ENCODE assay signal across 10 cellular contexts in genomic region chr2:112958428-112959108, GRCh38. TPM values are rescaled to one million over a fixed set of nuclear protein-coding genes. Genes with fewer than 3 reads are reported as not detected.
DNase-seq lines count a peak whose midpoint lies in the region; ATAC-seq and TF ChIP-seq lines count a peak whose summit lies in the region.
"Had no signal": no experiment of that assay in that cellular context is flagged by ENCODE, and none has a peak within 500 bp of the region (broad histone marks: within the 10 kb centered on the region; RNA-seq: fewer than 3 reads in every experiment).

No MANE protein-coding gene starts in this region.

- 60% methylated on average over 9 of the region's 9 CpGs for WGBS in suprapubic skin
- 37 to 54% (median 38%) methylated on average over 9 of the region's 9 CpGs for WGBS in ovary, 3 donors

- no peaks in the 10 kb centered on the region for H3K36me3 ChIP-seq in SU-DHL-6 (ENCODE audit: low read length)
- no peaks in the 10 kb centered on the region for H3K36me3 ChIP-seq in suprapubic skin
- no peaks in the 10 kb centered on the region for H3K36me3 ChIP-seq in ovary

- no peak overlapping the region for H3K27ac ChIP-seq in SU-DHL-6 (ENCODE audit: low read depth, low read length)
- no peak overlapping the region for H3K27ac ChIP-seq in suprapubic skin
- no peak overlapping the region for H3K27ac ChIP-seq in ovary

- TF ChIP-seq CTCF in CD14-positive monocyte (IDR thresholded peaks at IDR 0.05) (peak; percentile 82), SU-DHL-6 (IDR thresholded peaks at IDR 0.05; ENCODE audit: insufficient read depth, low read length, poor library complexity, severe bottlenecking) (peak; percentile 87), cardiac fibroblast (IDR thresholded peaks at IDR 0.05; ENCODE audit: low read depth, low read length) (peak; percentile 94), suprapubic skin (IDR thresholded peaks at IDR 0.05) (peak; percentile 7 to 75), ovary (IDR thresholded peaks at IDR 0.05) (no peak)

- ATAC-seq in GM18867 (IDR thresholded peaks at IDR 0.05; ENCODE audit: unreplicated experiment) (peak; percentile 68), left colon (peak; percentile 81)

- no peaks in the 10 kb centered on the region for H4K20me1 ChIP-seq in SU-DHL-6 (ENCODE audit: low read depth, low read length)

- H3K4me2 ChIP-seq in SU-DHL-6 (ENCODE audit: low read depth, low read length, poor library complexity, severe bottlenecking), result no peak overlapping the region

- no peaks in the 10 kb centered on the region for H3F3A ChIP-seq in SU-DHL-6 (ENCODE audit: insufficient read depth)

- intact Hi-C loops in CD14-positive monocyte (cut with micrococcal nuclease), result loop anchor here in 1 of 2 donors (10.0 kb wide), 1 partner anchor 364 kb away; no protein-coding TSS in a partner anchor
- intact Hi-C loops in left colon (cut with DNase I, micrococcal nuclease), result no loop called here
- intact Hi-C loops in ovary (cut with DNase I), result no loop called here

- no peaks in the 10 kb centered on the region for H3K79me2 ChIP-seq in SU-DHL-6 (ENCODE audit: insufficient read depth, low read length)

- H3K27me3 ChIP-seq in SU-DHL-6 (ENCODE audit: low read length) (no peaks in the 10 kb centered on the region), suprapubic skin (no peaks in the 10 kb centered on the region), ovary (no peaks in the 10 kb centered on the region)

- H3K4me1 ChIP-seq in suprapubic skin (no peaks in the 10 kb centered on the region), ovary (ENCODE audit: insufficient read depth) (no peaks in the 10 kb centered on the region)

- H3K9me3 Mint-ChIP-seq in CD14-positive monocyte, result no peaks in the 10 kb centered on the region
- H3K9me3 Mint-ChIP-seq: IgD-negative memory B cell had no signal

- TF ChIP-seq POLR2A in suprapubic skin (IDR thresholded peaks at IDR 0.05) (no peak), ovary (IDR thresholded peaks at IDR 0.05) (no peak)

- H3K36me3 Mint-ChIP-seq in CD14-positive monocyte, result no peaks in the 10 kb centered on the region
- H3K36me3 Mint-ChIP-seq: IgD-negative memory B cell had no signal

- H3K4me3 Mint-ChIP-seq in CD14-positive monocyte, result no peak overlapping the region
- H3K4me3 Mint-ChIP-seq: IgD-negative memory B cell had no signal

- H3K9me2 ChIP-seq in SU-DHL-6 (replicated peaks; ENCODE audit: insufficient read depth, low read length), result no peaks in the 10 kb centered on the region

- TF ChIP-seq EP300 in suprapubic skin (IDR thresholded peaks at IDR 0.05) (no peak), ovary (IDR thresholded peaks at IDR 0.05) (no peak)

- peaks cover 0 to 2% (median 0%) of the 10 kb centered on the region in 3 donors for H3K27me3 Mint-ChIP-seq in CD14-positive monocyte (ENCODE audit: low read depth in 3 of 3)
- H3K27me3 Mint-ChIP-seq: IgD-negative memory B cell had no signal

- no peak overlapping the region for H3K9ac ChIP-seq in SU-DHL-6 (ENCODE audit: low read length)

- DNase-seq in CD14-positive monocyte (ENCODE audit: low spot score) (no peak), MV-4-11 (lab: John Stamatoyannopoulos, UW) (peak; percentile 58), cardiac fibroblast (ENCODE audit: low read depth in 2 of 2) (peak; percentile 71 to 81), left colon (peak in 1 of 2 donors; percentile 11), suprapubic skin (ENCODE audit: low spot score in 2 of 2) (no peak), ovary (no peak)

- H3K27ac Mint-ChIP-seq in CD14-positive monocyte, result no peak overlapping the region
- H3K27ac Mint-ChIP-seq: IgD-negative memory B cell had no signal

- H3K4me1 Mint-ChIP-seq in CD14-positive monocyte, result no peaks in the 10 kb centered on the region
- H3K4me1 Mint-ChIP-seq: IgD-negative memory B cell had no signal

- no peaks in the 10 kb centered on the region for H3K9me3 ChIP-seq in SU-DHL-6 (ENCODE audit: insufficient read depth, low read length)
- no peaks in the 10 kb centered on the region for H3K9me3 ChIP-seq in suprapubic skin
- no peaks in the 10 kb centered on the region for H3K9me3 ChIP-seq in ovary

- no peak overlapping the region for H3K4me3 ChIP-seq in SU-DHL-6 (ENCODE audit: insufficient read depth, low read length, poor library complexity, severe bottlenecking)
- no peak overlapping the region for H3K4me3 ChIP-seq in cardiac fibroblast (replicated peaks in 1 of 2; ENCODE audit: low read depth in 2 of 2, low read length in 2 of 2)
- H3K4me3 ChIP-seq in suprapubic skin, result no peak overlapping the region
- H3K4me3 ChIP-seq in ovary, result no peak overlapping the region

- no peak overlapping the region for H2AFZ ChIP-seq in SU-DHL-6 (ENCODE audit: low read depth, low read length, severe bottlenecking)

RNA-seq across cellular contexts. Expression of gene IL36G, which starts 19.2 kb away (rescaled TPM):
- polyA plus RNA-seq in CD14-positive monocyte (not detected), ovary (not detected)
- total RNA-seq in left colon (under 1 TPM in 1 of 2 donors, not detected in 1; 0.31 TPM), suprapubic skin (10 to 100 TPM; 13.4 to 28.8 (median 17.1) TPM), ovary (not detected)
- total RNA-seq: skeletal muscle tissue had no signal
- polyA plus RNA-seq: IgD-negative memory B cell had no signal

RNA-seq across cellular contexts. Expression of gene IL36A, which starts 46.7 kb away (rescaled TPM):
- polyA plus RNA-seq in CD14-positive monocyte, result not detected
- not detected for total RNA-seq in left colon
- not detected for total RNA-seq in suprapubic skin
- not detected for total RNA-seq in ovary
- not detected for polyA plus RNA-seq in ovary
- total RNA-seq: skeletal muscle tissue had no signal
- polyA plus RNA-seq: IgD-negative memory B cell had no signal

RNA-seq across cellular contexts. Expression of gene IL37, which starts 47.6 kb away (rescaled TPM):
- not detected for polyA plus RNA-seq in CD14-positive monocyte
- 1 to 10 TPM in 1 of 2 donors, under 1 TPM in 1; 0.64 to 1.5 TPM for total RNA-seq in left colon
- 100 to 1,000 TPM in 3 of 4 donors, 1 to 10 TPM in 1; 7.2 to 133 (median 124) TPM for total RNA-seq in suprapubic skin
- not detected for total RNA-seq in ovary
- polyA plus RNA-seq in ovary, result not detected
- total RNA-seq: skeletal muscle tissue had no signal
- polyA plus RNA-seq: IgD-negative memory B cell had no signal

Comparison
In these comparisons a context has a peak if more than half of its experiments do, and no peak if none do; other contexts are left out.
1. DNase-seq: peak in MV-4-11 (single experiment) and cardiac fibroblast (2 of 2); none in CD14-positive monocyte (single experiment), suprapubic skin (0 of 2) and ovary (0 of 5).
2. CTCF ChIP-seq: peak in CD14-positive monocyte (single experiment), SU-DHL-6 (single experiment), cardiac fibroblast (single experiment) and suprapubic skin (2 of 2); none in ovary (0 of 3).
3. RNA of gene IL36G, which starts 19.2 kb away (total RNA-seq): 13.4 to 28.8 TPM in suprapubic skin; 0.31 TPM in left colon and not detected in ovary; every median in the first group is over 10 times any median in the second.